ENCODE assay signal across 8 cellular contexts in genomic region chr13:21458816-21459701, GRCh38. TPM values are rescaled to one million over a fixed set of nuclear protein-coding genes. Genes with fewer than 3 reads are reported as not detected.
DNase-seq lines count a peak whose midpoint lies in the region; ATAC-seq and TF ChIP-seq lines count a peak whose summit lies in the region.

Gene ZDHHC20 (minus strand): TSS chr13:21459303. CDS start chr13:21459171, 132 bp downstream.

- H3K27ac Mint-ChIP-seq in T-helper 1 cell treated with Interleukin-12 subunit alpha and Interleukin-12 subunit beta and Interleukin-4 antibody, amounts not matched to agents 30 μg/mL and 1 μg/mL, for 36 hours = peak within 1 kb of the TSS; percentile 90

- intact Hi-C loops in left cardiac atrium (cut with DNase I) = loop anchor here in 1 of 2 donors (10.0 kb wide), 1 partner anchor 54 kb away; no protein-coding TSS in a partner anchor
- intact Hi-C loops in prostate gland (cut with DNase I) = loop anchor here (5.0 kb wide), 1 partner anchor 162 kb away; no protein-coding TSS in a partner anchor

- peaks cover 3% of the 10 kb centered on the region for H3K4me1 ChIP-seq in prostate gland (replicated peaks)

- no peaks in the 10 kb centered on the region for H3K27me3 ChIP-seq in prostate gland (replicated peaks; ENCODE audit: insufficient read depth)

- H3K9me3 Mint-ChIP-seq in T-helper 1 cell treated with Interleukin-12 subunit alpha and Interleukin-12 subunit beta and Interleukin-4 antibody, amounts not matched to agents 30 μg/mL and 1 μg/mL, for 36 hours = peaks cover 4% of the 10 kb centered on the region

- H3K27me3 Mint-ChIP-seq in T-helper 1 cell treated with Interleukin-12 subunit alpha and Interleukin-12 subunit beta and Interleukin-4 antibody, amounts not matched to agents 30 μg/mL and 1 μg/mL, for 36 hours (ENCODE audit: low read depth) = no peaks in the 10 kb centered on the region

- H3K4me3 Mint-ChIP-seq in T-helper 1 cell treated with Interleukin-12 subunit alpha and Interleukin-12 subunit beta and Interleukin-4 antibody, amounts not matched to agents 30 μg/mL and 1 μg/mL, for 36 hours = peak within 1 kb of the TSS; percentile 90

- ATAC-seq in left cardiac atrium = peak; percentile 98 to 99

- TF ChIP-seq CTCF in HFF-Myc (IDR thresholded peaks at IDR 0.05; ENCODE audit: low read depth, low read length, missing control alignments) = no peak
- no peak for TF ChIP-seq CTCF in prostate gland (IDR thresholded peaks at IDR 0.05)

- under 1% methylated on average over 74 of the region's 107 CpGs for WGBS in prostate gland

- H3K36me3 Mint-ChIP-seq in T-helper 1 cell treated with Interleukin-12 subunit alpha and Interleukin-12 subunit beta and Interleukin-4 antibody, amounts not matched to agents 30 μg/mL and 1 μg/mL, for 36 hours (ENCODE audit: low read depth) = peaks cover 17% of the 10 kb centered on the region

- no peaks in the 10 kb centered on the region for H3K36me3 ChIP-seq in prostate gland

- no peaks in the 10 kb centered on the region for H3K9me3 ChIP-seq in prostate gland

- H3K4me3 ChIP-seq in HFF-Myc (replicated peaks; ENCODE audit: low read depth, low read length) (peak within 1 kb of the TSS; percentile 94), prostate gland (peak within 1 kb of the TSS; percentile 93 to 97)

- TF ChIP-seq POLR2A in GM10847 (IDR thresholded peaks at IDR 0.05; ENCODE audit: extremely low read depth, insufficient read length) = peak; percentile 35
- TF ChIP-seq POLR2A in prostate gland (IDR thresholded peaks at IDR 0.05) = peak; percentile 89

- H3K27ac ChIP-seq in prostate gland = peak within 1 kb of the TSS; percentile 82 to 90

- peaks cover 23% of the 10 kb centered on the region for H3K4me1 Mint-ChIP-seq in T-helper 1 cell treated with Interleukin-12 subunit alpha and Interleukin-12 subunit beta and Interleukin-4 antibody, amounts not matched to agents 30 μg/mL and 1 μg/mL, for 36 hours (ENCODE audit: low read depth)

- no peak for DNase-seq in HFF-Myc (ENCODE audit: extremely low read depth, low read depth)
- peak; percentile 85 for DNase-seq in NCI-H1048 (lab: John Stamatoyannopoulos, UW)
- DNase-seq in amniotic stem cell (lab: John Stamatoyannopoulos, UW) = peak; percentile 69
- peak; percentile 92 for DNase-seq in left cardiac atrium
- peak; percentile 82 for DNase-seq in prostate gland (ENCODE audit: low spot score)
- DNase-seq in ureter (ENCODE audit: low spot score) = peak; percentile 92

RNA-seq across cellular contexts. Expression of gene ZDHHC20, which starts in this region (rescaled TPM):
- 10 to 100 TPM; 21.7 to 24.2 TPM for total RNA-seq in left cardiac atrium
- 10 to 100 TPM; 50.4 to 77.1 TPM for total RNA-seq in prostate gland
- 95.6 TPM for total RNA-seq in ureter
